Comparison of ENCODE assay signal across 16 cellular contexts in the genomic region with DNA sequence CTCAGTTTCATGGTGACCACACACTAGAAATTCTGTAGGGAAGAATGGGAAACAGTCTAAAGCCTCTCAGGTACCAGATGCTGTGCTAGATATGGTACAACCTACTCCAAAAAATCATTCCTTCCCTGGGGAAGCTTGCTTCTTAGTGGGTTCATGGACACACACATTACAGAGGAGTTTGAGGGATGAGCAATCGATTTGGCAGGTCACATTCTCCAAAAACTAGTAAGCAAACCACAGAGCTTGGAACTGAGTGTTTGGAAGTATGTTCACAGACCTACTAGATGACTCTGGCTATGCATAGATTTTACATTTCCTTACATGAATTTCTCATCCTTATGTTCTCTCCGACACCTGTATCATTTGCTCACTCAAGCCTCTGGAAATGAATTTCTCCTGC. TPM values are rescaled to one million over a fixed set of nuclear protein-coding genes. Genes with fewer than 3 reads are reported as not detected.
DNase-seq lines count a peak whose midpoint lies in the region; ATAC-seq and TF ChIP-seq lines count a peak whose summit lies in the region.
"Had no signal": no experiment of that assay in that cellular context is flagged by ENCODE, and none has a peak within 500 bp of the region (broad histone marks: within the 10 kb centered on the region; RNA-seq: fewer than 3 reads in every experiment).

No MANE protein-coding gene starts in this region.

- peaks cover 2% of the 10 kb centered on the region for H3K36me3 Mint-ChIP-seq in activated CD4-positive, alpha-beta T cell treated with anti-CD3 and anti-CD28 coated beads, Interleukin-2, amount 10 ng/mL, durations not matched to agents 24 days and 14 days (ENCODE audit: low read depth)
- H3K36me3 Mint-ChIP-seq in activated CD4-positive, alpha-beta T cell treated with anti-CD3 and anti-CD28 coated beads for 36 hours (ENCODE audit: low read depth) = peaks cover 5% of the 10 kb centered on the region
- H3K36me3 Mint-ChIP-seq: activated naive CD4-positive, alpha-beta T cell treated with anti-CD3 and anti-CD28 coated beads, Interleukin-2, amount 50 U/mL, for 72 hours had no signal

- intact Hi-C loops in activated CD4-positive, alpha-beta T cell treated with anti-CD3 and anti-CD28 coated beads, Interleukin-2, amount 10 ng/mL, durations not matched to agents 24 days and 14 days (cut with micrococcal nuclease) = no loop called here
- intact Hi-C loops in upper lobe of right lung (cut with DNase I) = no loop called here
- intact Hi-C loops in activated CD4-positive, alpha-beta T cell treated with anti-CD3 and anti-CD28 coated beads for 36 hours (cut with DNase I, micrococcal nuclease) = no loop called here

- POLR2A ChIA-PET in activated CD4-positive, alpha-beta T cell treated with anti-CD3 and anti-CD28 coated beads for 36 hours (lab: Charles Lee) = no interaction called here

- H3K27me3 ChIP-seq in osteoblast (ENCODE audit: insufficient read depth, low read length) = no peaks in the 10 kb centered on the region
- H3K27me3 ChIP-seq in upper lobe of right lung = no peaks in the 10 kb centered on the region

- no peak overlapping the region for H3K27ac Mint-ChIP-seq in activated CD4-positive, alpha-beta T cell treated with anti-CD3 and anti-CD28 coated beads, Interleukin-2, amount 10 ng/mL, durations not matched to agents 24 days and 14 days
- no peak overlapping the region for H3K27ac Mint-ChIP-seq in activated CD4-positive, alpha-beta T cell treated with anti-CD3 and anti-CD28 coated beads for 36 hours
- H3K27ac Mint-ChIP-seq: activated naive CD4-positive, alpha-beta T cell treated with anti-CD3 and anti-CD28 coated beads, Interleukin-2, amount 50 U/mL, for 72 hours had no signal

- no peak overlapping the region for H2AFZ ChIP-seq in osteoblast (ENCODE audit: low read length)

- no peak for ATAC-seq in upper lobe of right lung
- no peak for ATAC-seq in activated CD4-positive, alpha-beta T cell treated with anti-CD3 and anti-CD28 coated beads for 36 hours
- ATAC-seq: activated naive CD4-positive, alpha-beta T cell treated with anti-CD3 and anti-CD28 coated beads, Interleukin-2, amount 50 U/mL, for 72 hours; psoas muscle had no signal

- H3K36me3 ChIP-seq in osteoblast (ENCODE audit: insufficient read depth, low read length) (no peaks in the 10 kb centered on the region), upper lobe of right lung (peaks cover 4% of the 10 kb centered on the region)
- H3K36me3 ChIP-seq: WERI-Rb-1 had no signal

- CTCF ChIA-PET in activated CD4-positive, alpha-beta T cell treated with anti-CD3 and anti-CD28 coated beads for 36 hours (lab: Charles Lee) = interaction anchor here (0.6 kb wide), 1 partner anchor 740 kb away, joined by 3 read pairs; no protein-coding TSS in a partner anchor

- H3K4me3 ChIP-seq in cardiac fibroblast (replicated peaks in 1 of 2; ENCODE audit: low read depth in 2 of 2, low read length in 2 of 2) (no peak overlapping the region), osteoblast (ENCODE audit: insufficient read depth, low read length) (peak overlapping the region; percentile 9), upper lobe of right lung (no peak overlapping the region)
- H3K4me3 ChIP-seq: left ventricle myocardium inferior, psoas muscle had no signal

- peaks cover 37% of the 10 kb centered on the region for H3K79me2 ChIP-seq in osteoblast (ENCODE audit: insufficient read depth, low read length)

- H3K27ac ChIP-seq in osteoblast (ENCODE audit: low read depth, low read length) (peak overlapping the region; percentile 89), upper lobe of right lung (no peak overlapping the region)
- H3K27ac ChIP-seq: left ventricle myocardium inferior, psoas muscle, WERI-Rb-1 had no signal

- H3K4me1 ChIP-seq in osteoblast (ENCODE audit: insufficient read depth, low read length) (peaks cover 54% of the 10 kb centered on the region), upper lobe of right lung (no peaks in the 10 kb centered on the region)
- H3K4me1 ChIP-seq: psoas muscle had no signal

- no peaks in the 10 kb centered on the region for H3K9me3 Mint-ChIP-seq in activated CD4-positive, alpha-beta T cell treated with anti-CD3 and anti-CD28 coated beads, Interleukin-2, amount 10 ng/mL, durations not matched to agents 24 days and 14 days
- H3K9me3 Mint-ChIP-seq in activated CD4-positive, alpha-beta T cell treated with anti-CD3 and anti-CD28 coated beads for 36 hours (ENCODE audit: low read depth) = peaks cover 3% of the 10 kb centered on the region
- H3K9me3 Mint-ChIP-seq: activated naive CD4-positive, alpha-beta T cell treated with anti-CD3 and anti-CD28 coated beads, Interleukin-2, amount 50 U/mL, for 72 hours had no signal

- H3K4me3 Mint-ChIP-seq in activated CD4-positive, alpha-beta T cell treated with anti-CD3 and anti-CD28 coated beads, Interleukin-2, amount 10 ng/mL, durations not matched to agents 24 days and 14 days = no peak overlapping the region
- H3K4me3 Mint-ChIP-seq in activated CD4-positive, alpha-beta T cell treated with anti-CD3 and anti-CD28 coated beads for 36 hours = no peak overlapping the region
- H3K4me3 Mint-ChIP-seq: CD8-positive, alpha-beta memory T cell had no signal

- no peaks in the 10 kb centered on the region for H3K9me3 ChIP-seq in osteoblast (ENCODE audit: low read depth, low read length)
- H3K9me3 ChIP-seq in upper lobe of right lung = peaks cover 5% of the 10 kb centered on the region

- H3K4me2 ChIP-seq in osteoblast (ENCODE audit: insufficient read depth, low read length) = peak overlapping the region; percentile 58

- peak; percentile 93 for DNase-seq in ELR (ENCODE audit: low read depth)
- peak; percentile 27 for DNase-seq in RKO (ENCODE audit: low spot score)
- peak; percentile 64 to 91 for DNase-seq in cardiac fibroblast (ENCODE audit: low read depth in 2 of 2)
- peak; percentile 93 for DNase-seq in osteoblast (ENCODE audit: insufficient read length, low spot score, missing footprints)
- DNase-seq in NCI-H1048 (lab: John Stamatoyannopoulos, UW) = no peak
- no peak for DNase-seq in activated CD4-positive, alpha-beta T cell treated with anti-CD3 and anti-CD28 coated beads, Interleukin-2, amount 10 ng/mL, durations not matched to agents 24 days and 14 days
- DNase-seq in upper lobe of right lung = no peak
- no peak for DNase-seq in activated CD4-positive, alpha-beta T cell treated with anti-CD3 and anti-CD28 coated beads for 36 hours
- DNase-seq: CD8-positive, alpha-beta memory T cell; left ventricle myocardium inferior; NCI-H2227 treated with DMSO at 0.1 percent for 48 hours; psoas muscle; stimulated activated CD4-positive, alpha-beta T cell treated with anti-CD3 and anti-CD28 coated beads, Interleukin-1b, Interleukin-23, amount 100 ng/mL, for 48 hours; WERI-Rb-1 had no signal

- TF ChIP-seq CTCF in cardiac fibroblast (IDR thresholded peaks at IDR 0.05; ENCODE audit: low read depth, low read length) (no peak), osteoblast (IDR thresholded peaks at IDR 0.05; ENCODE audit: extremely low read depth, low read depth, low read length) (no peak), upper lobe of right lung (IDR thresholded peaks at IDR 0.05) (no peak)

- no peaks in the 10 kb centered on the region for H3K27me3 Mint-ChIP-seq in activated CD4-positive, alpha-beta T cell treated with anti-CD3 and anti-CD28 coated beads, Interleukin-2, amount 10 ng/mL, durations not matched to agents 24 days and 14 days
- no peaks in the 10 kb centered on the region for H3K27me3 Mint-ChIP-seq in activated CD4-positive, alpha-beta T cell treated with anti-CD3 and anti-CD28 coated beads for 36 hours
- H3K27me3 Mint-ChIP-seq: CD8-positive, alpha-beta memory T cell had no signal

- H4K20me1 ChIP-seq in osteoblast (ENCODE audit: insufficient read depth, low read length) = no peaks in the 10 kb centered on the region

- no peaks in the 10 kb centered on the region for H3K4me1 Mint-ChIP-seq in activated CD4-positive, alpha-beta T cell treated with anti-CD3 and anti-CD28 coated beads, Interleukin-2, amount 10 ng/mL, durations not matched to agents 24 days and 14 days
- no peaks in the 10 kb centered on the region for H3K4me1 Mint-ChIP-seq in activated CD4-positive, alpha-beta T cell treated with anti-CD3 and anti-CD28 coated beads for 36 hours

RNA-seq across cellular contexts. Expression of a gene that starts 10.8 kb away (rescaled TPM):
- 5.0 and 8.0 TPM in 2 replicates for total RNA-seq in osteoblast
- 6.0 and 8.2 TPM in 2 replicates for total RNA-seq in activated CD4-positive, alpha-beta T cell treated with anti-CD3 and anti-CD28 coated beads, Interleukin-2, amount 10 ng/mL, durations not matched to agents 24 days and 14 days
- total RNA-seq in upper lobe of right lung = 55.4 TPM
- 10 to 100 TPM in 1 of 2 experiments, 1 to 10 TPM in 1; 9.3 to 10.4 TPM for total RNA-seq in activated CD4-positive, alpha-beta T cell treated with anti-CD3 and anti-CD28 coated beads for 36 hours
- total RNA-seq: G401 had no signal

RNA-seq across cellular contexts. Expression of a gene that starts 30.5 kb away (rescaled TPM):
- 15.9 and 21.7 TPM in 2 replicates for total RNA-seq in osteoblast
- total RNA-seq in activated CD4-positive, alpha-beta T cell treated with anti-CD3 and anti-CD28 coated beads, Interleukin-2, amount 10 ng/mL, durations not matched to agents 24 days and 14 days = 39.2 and 41.7 TPM in 2 replicates
- 14.3 TPM for total RNA-seq in upper lobe of right lung
- total RNA-seq in activated CD4-positive, alpha-beta T cell treated with anti-CD3 and anti-CD28 coated beads for 36 hours = 10 to 100 TPM; 24.6 to 28.5 TPM

Comparison
In these comparisons a context has a peak if more than half of its experiments do, and no peak if none do; other contexts are left out.
1. DNase-seq: peak in ELR (single experiment), RKO (single experiment), cardiac fibroblast (2 of 2) and osteoblast (single experiment); none in NCI-H1048 (single experiment), activated CD4-positive, alpha-beta T cell treated with anti-CD3 and anti-CD28 coated beads, Interleukin-2, amount 10 ng/mL, durations not matched to agents 24 days and 14 days (single experiment), upper lobe of right lung (single experiment) and activated CD4-positive, alpha-beta T cell treated with anti-CD3 and anti-CD28 coated beads for 36 hours (single experiment).